25 cellular contexts compared by ENCODE assay signal in the genomic region with DNA sequence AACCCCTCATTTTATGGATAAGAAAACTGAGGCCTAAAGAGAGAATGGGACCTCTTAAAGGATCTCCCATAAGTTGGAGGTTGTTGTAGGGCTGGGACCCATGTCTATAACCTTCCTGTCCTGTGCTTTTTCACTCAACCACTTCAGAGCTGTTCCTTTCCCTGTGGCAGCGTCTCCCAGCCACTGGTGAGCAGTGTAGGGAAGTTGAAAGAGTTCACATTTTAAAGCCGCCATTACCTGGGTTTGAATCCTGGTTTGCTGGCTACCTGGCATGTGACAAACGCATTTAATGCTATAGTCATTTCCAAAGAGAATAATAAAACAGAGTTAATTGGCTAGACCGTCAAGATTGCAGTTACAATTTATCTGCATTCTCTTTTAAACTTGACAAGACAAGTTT.
"Had no signal": no experiment of that assay in that cellular context is flagged by ENCODE, and none has a peak within 500 bp of the region (broad histone marks: within the 10 kb centered on the region; RNA-seq: fewer than 3 reads in every experiment).

No MANE protein-coding gene starts in this region.

- H3K27ac Mint-ChIP-seq: endodermal cell; natural killer cell treated with Interleukin-12 subunit alpha and Interleukin-12 subunit beta and Interleukin-15 and Interleukin-18, amount 100 ng/mL, for 72 hours; stimulated activated memory B cell treated with anti-CD40 and anti-IgM and Interleukin-4, amounts not matched to agents 10 μg/mL and 1 μg/mL and 100 μg/mL, for 72 hours; stimulated activated naive CD8-positive, alpha-beta T cell treated with anti-CD3 and anti-CD28 coated beads, Interleukin-15, amount 100 ng/mL, for 72 hours had no signal

- DNase-seq: effector CD4-positive, alpha-beta T cell; erythroblast; foreskin keratinocyte; kidney; left cardiac atrium; left ventricle myocardium superior; mesenchymal stem cell; occipital lobe; pancreas; right lobe of liver; spleen; stimulated activated CD4-positive, alpha-beta T cell treated with anti-CD3 and anti-CD28 coated beads, Interleukin-15, amount 100 ng/mL, for 24 hours; stimulated activated CD4-positive, alpha-beta T cell treated with anti-CD3 and anti-CD28 coated beads, Interleukin-1b, Interleukin-23, amount 100 ng/mL, for 48 hours; stimulated activated CD4-positive, alpha-beta T cell treated with anti-CD3 and anti-CD28 coated beads, Interleukin-4, amount 100 ng/mL, for 24 hours; stimulated activated naive CD8-positive, alpha-beta T cell treated with anti-CD3 and anti-CD28 coated beads, Interleukin-15, amount 100 ng/mL, for 72 hours; substantia nigra; upper lobe of left lung had no signal

- H3K27me3 ChIP-seq: pancreas, right lobe of liver, upper lobe of left lung, vagina had no signal

- H3K4me3 Mint-ChIP-seq: endodermal cell; natural killer cell treated with Interleukin-12 subunit alpha and Interleukin-12 subunit beta and Interleukin-15 and Interleukin-18, amount 100 ng/mL, for 72 hours; stimulated activated memory B cell treated with anti-CD40 and anti-IgM and Interleukin-4, amounts not matched to agents 10 μg/mL and 1 μg/mL and 100 μg/mL, for 72 hours; stimulated activated naive CD8-positive, alpha-beta T cell treated with anti-CD3 and anti-CD28 coated beads, Interleukin-15, amount 100 ng/mL, for 72 hours had no signal

- H3K27ac ChIP-seq: coronary artery, foreskin keratinocyte, prostate gland, right lobe of liver, spleen, thoracic aorta, upper lobe of left lung, vagina had no signal

- H3K36me3 Mint-ChIP-seq: natural killer cell treated with Interleukin-12 subunit alpha and Interleukin-12 subunit beta and Interleukin-15 and Interleukin-18, amount 100 ng/mL, for 72 hours; stimulated activated memory B cell treated with anti-CD40 and anti-IgM and Interleukin-4, amounts not matched to agents 10 μg/mL and 1 μg/mL and 100 μg/mL, for 72 hours had no signal

- H3K4me1 ChIP-seq: foreskin keratinocyte, prostate gland, spleen, vagina had no signal

- H3K4me3 ChIP-seq: coronary artery, lung, pancreas, prostate gland, right lobe of liver, spleen, thoracic aorta, upper lobe of left lung, vagina had no signal

- ATAC-seq: foreskin keratinocyte; left cardiac atrium; left ventricle myocardium superior; natural killer cell treated with Interleukin-12 subunit alpha and Interleukin-12 subunit beta and Interleukin-15 and Interleukin-18, amount 100 ng/mL, for 72 hours; right lobe of liver; stimulated activated memory B cell treated with anti-CD40 and anti-IgM and Interleukin-4, amounts not matched to agents 10 μg/mL and 1 μg/mL and 100 μg/mL, for 72 hours; stimulated activated naive CD8-positive, alpha-beta T cell treated with anti-CD3 and anti-CD28 coated beads, Interleukin-15, amount 100 ng/mL, for 72 hours had no signal

- H3K36me3 ChIP-seq: pancreas, prostate gland, right lobe of liver, spleen, thoracic aorta, upper lobe of left lung, vagina had no signal

- H3K4me1 Mint-ChIP-seq: stimulated activated naive CD8-positive, alpha-beta T cell treated with anti-CD3 and anti-CD28 coated beads, Interleukin-15, amount 100 ng/mL, for 72 hours had no signal

- H3K9me3 Mint-ChIP-seq: endodermal cell; stimulated activated naive CD8-positive, alpha-beta T cell treated with anti-CD3 and anti-CD28 coated beads, Interleukin-15, amount 100 ng/mL, for 72 hours had no signal

- H3K9me3 ChIP-seq: pancreas, prostate gland, right lobe of liver, thoracic aorta, upper lobe of left lung, vagina had no signal
